In genomic region chr4:189053621-189054020, GRCh38 we compare ENCODE assay signal across 29 cellular contexts.
"Had no signal": no experiment of that assay in that cellular context is flagged by ENCODE, and none has a peak within 500 bp of the region (broad histone marks: within the 10 kb centered on the region; RNA-seq: fewer than 3 reads in every experiment).

No MANE protein-coding gene starts in this region.

- H3K4me1 ChIP-seq: prostate gland, right atrium auricular region, vagina had no signal

- H3K4me2 ChIP-seq: smooth muscle cell had no signal

- H3K27ac Mint-ChIP-seq: endodermal cell; memory B cell; mesothelial cell of epicardium; naive B cell; natural killer cell treated with Interleukin-12 subunit alpha and Interleukin-12 subunit beta and Interleukin-15 and Interleukin-18, amount 100 ng/mL, for 72 hours; stimulated activated naive CD8-positive, alpha-beta T cell treated with anti-CD3 and anti-CD28 coated beads, Interleukin-15, amount 100 ng/mL, for 72 hours had no signal

- H3K9me3 ChIP-seq: gastrocnemius medialis, mucosa of descending colon, prostate gland, right atrium auricular region, thyroid gland, vagina had no signal

- ATAC-seq: esophagus mucosa; gastrocnemius medialis; mucosa of descending colon; natural killer cell treated with Interleukin-12 subunit alpha and Interleukin-12 subunit beta and Interleukin-15 and Interleukin-18, amount 100 ng/mL, for 72 hours; sciatic nerve; stimulated activated naive CD8-positive, alpha-beta T cell treated with anti-CD3 and anti-CD28 coated beads, Interleukin-15, amount 100 ng/mL, for 72 hours had no signal

- DNase-seq: dorsolateral prefrontal cortex; effector CD4-positive, alpha-beta T cell; endodermal cell; foreskin fibroblast; gastrocnemius medialis; head of caudate nucleus; mucosa of descending colon; naive B cell; nucleus accumbens; stimulated activated CD4-positive, alpha-beta T cell treated with anti-CD3 and anti-CD28 coated beads, Interleukin-12 subunit alpha, Interleukin-12 subunit beta, amount 100 ng/mL, for 4 hours; stimulated activated CD4-positive, alpha-beta T cell treated with anti-CD3 and anti-CD28 coated beads, Interleukin-1b, Interleukin-23, amount 100 ng/mL, for 48 hours; stimulated activated CD4-positive, alpha-beta T cell treated with anti-CD3 and anti-CD28 coated beads, Interleukin-4, amount 100 ng/mL, for 1 hour; stimulated activated CD8-positive, alpha-beta memory T cell treated with anti-CD3 and anti-CD28 coated beads, Interleukin-4, amount 100 ng/mL, for 48 hours; stimulated activated naive CD4-positive, alpha-beta T cell; stimulated activated naive CD8-positive, alpha-beta T cell treated with anti-CD3 and anti-CD28 coated beads, Interleukin-15, amount 100 ng/mL, for 72 hours; thyroid gland; trophoblast cell had no signal

- H3K36me3 ChIP-seq: gastrocnemius medialis, prostate gland, right atrium auricular region, thyroid gland, vagina had no signal

- H3K4me3 Mint-ChIP-seq: endodermal cell; memory B cell; mesothelial cell of epicardium; naive B cell; natural killer cell treated with Interleukin-12 subunit alpha and Interleukin-12 subunit beta and Interleukin-15 and Interleukin-18, amount 100 ng/mL, for 72 hours; neural crest cell; stimulated activated naive CD8-positive, alpha-beta T cell treated with anti-CD3 and anti-CD28 coated beads, Interleukin-15, amount 100 ng/mL, for 72 hours had no signal

- H3K36me3 Mint-ChIP-seq: memory B cell; mesothelial cell of epicardium; naive B cell; natural killer cell treated with Interleukin-12 subunit alpha and Interleukin-12 subunit beta and Interleukin-15 and Interleukin-18, amount 100 ng/mL, for 72 hours had no signal

- H3K27me3 ChIP-seq: gastrocnemius medialis, right atrium auricular region, thyroid gland, vagina had no signal

- H3K27ac ChIP-seq: dorsolateral prefrontal cortex, epithelial cell of prostate, gastrocnemius medialis, prostate gland, right atrium auricular region, thyroid gland, vagina had no signal

- H3K4me1 Mint-ChIP-seq: endodermal cell; memory B cell; mesothelial cell of epicardium; naive B cell; stimulated activated naive CD8-positive, alpha-beta T cell treated with anti-CD3 and anti-CD28 coated beads, Interleukin-15, amount 100 ng/mL, for 72 hours had no signal

- H3K27me3 Mint-ChIP-seq: memory B cell; naive B cell; natural killer cell treated with Interleukin-12 subunit alpha and Interleukin-12 subunit beta and Interleukin-15 and Interleukin-18, amount 100 ng/mL, for 72 hours; stimulated activated naive CD8-positive, alpha-beta T cell treated with anti-CD3 and anti-CD28 coated beads, Interleukin-15, amount 100 ng/mL, for 72 hours had no signal

- H3K9me3 Mint-ChIP-seq: endodermal cell, mesothelial cell of epicardium, neural crest cell had no signal

- H3K4me3 ChIP-seq: dorsolateral prefrontal cortex, gastrocnemius medialis, lung, mucosa of descending colon, prostate gland, right atrium auricular region, smooth muscle cell, thyroid gland, vagina had no signal
